ENCODE assay signal across 1 cellular context in genomic region chr15:101105059-101105851, GRCh38.
TF ChIP-seq lines count a peak whose summit lies in the region.

No MANE protein-coding gene starts in this region.

TF ChIP-seq in HEK293, 187 proteins besides CTCF, POLR2A, EP300 and RAD21 (continued from another document and continues in another):
- TF ChIP-seq ZFP3 (tag by site-specific recombination; IDR thresholded peaks at IDR 0.05; ENCODE audit: low read depth), result no peak
- TF ChIP-seq ZBTB21 (tag by site-specific recombination; IDR thresholded peaks at IDR 0.05), result no peak
- no peak for TF ChIP-seq ZBTB7A (tag by site-specific recombination; IDR thresholded peaks at IDR 0.05; ENCODE audit: low read depth)
- no peak for TF ChIP-seq SP3 (tag by site-specific recombination; IDR thresholded peaks at IDR 0.05)
- TF ChIP-seq PATZ1 (tag by site-specific recombination; IDR thresholded peaks at IDR 0.05), result no peak
- TF ChIP-seq ZNF529 (tag by site-specific recombination; IDR thresholded peaks at IDR 0.05; ENCODE audit: insufficient replicate concordance), result no peak
- no peak for TF ChIP-seq ZNF366 (tag by site-specific recombination; conservative IDR thresholded peaks at IDR 0.05)
- TF ChIP-seq ZNF18 (tag by site-specific recombination; IDR thresholded peaks at IDR 0.05), result no peak
- TF ChIP-seq ZNF398 (tag by site-specific recombination; IDR thresholded peaks at IDR 0.05), result no peak
- peak; percentile 41; the same call in 1 of the 2 replicates for TF ChIP-seq YY1 (tag by site-specific recombination; IDR thresholded peaks at IDR 0.05)
- no peak for TF ChIP-seq ZNF211 (tag by site-specific recombination; IDR thresholded peaks at IDR 0.05; ENCODE audit: low read depth)
- TF ChIP-seq ZNF555 (tag by site-specific recombination; conservative IDR thresholded peaks at IDR 0.05), result no peak
- no peak for TF ChIP-seq ZFHX2 (tag by site-specific recombination; conservative IDR thresholded peaks at IDR 0.05)
- TF ChIP-seq KLF1 (tag by site-specific recombination; IDR thresholded peaks at IDR 0.05), result no peak
- TF ChIP-seq ZNF623 (tag by site-specific recombination; IDR thresholded peaks at IDR 0.05), result no peak
- peak; percentile 35; the same call in 1 of the 2 replicates for TF ChIP-seq MZF1 (tag by site-specific recombination; IDR thresholded peaks at IDR 0.05; ENCODE audit: borderline replicate concordance)
- TF ChIP-seq ZNF292 (tag by site-specific recombination; IDR thresholded peaks at IDR 0.05; ENCODE audit: borderline replicate concordance, low read depth), result no peak
- TF ChIP-seq ZNF335 (tag by site-specific recombination; conservative IDR thresholded peaks at IDR 0.05), result peak; percentile 17; the same call in 1 of the 2 replicates
- no peak for TF ChIP-seq GFI1B (tag by site-specific recombination; IDR thresholded peaks at IDR 0.05)
- TF ChIP-seq ZNF585B (tag by site-specific recombination; IDR thresholded peaks at IDR 0.05), result no peak
- no peak for TF ChIP-seq ZBTB8A (tag by site-specific recombination; IDR thresholded peaks at IDR 0.05)
- no peak for TF ChIP-seq BCL6B (tag by site-specific recombination; IDR thresholded peaks at IDR 0.05)
- 0 out of 2 replicates have a peak, but pooled peaks have one; percentile 14 for TF ChIP-seq ZBTB17 (tag by site-specific recombination; IDR thresholded peaks at IDR 0.05)
- TF ChIP-seq ZNF624 (tag by site-specific recombination; IDR thresholded peaks at IDR 0.05), result no peak
- TF ChIP-seq SCRT2 (tag by site-specific recombination; IDR thresholded peaks at IDR 0.05), result no peak
- no peak for TF ChIP-seq ZNF704 (tag by site-specific recombination; IDR thresholded peaks at IDR 0.05)
- TF ChIP-seq ZNF560 (tag by site-specific recombination; IDR thresholded peaks at IDR 0.05; ENCODE audit: borderline replicate concordance), result no peak
- no peak for TF ChIP-seq HOXC10 (CRISPR knock-in tag; IDR thresholded peaks at IDR 0.05)
- TF ChIP-seq ZNF2 (tag by site-specific recombination; IDR thresholded peaks at IDR 0.05), result no peak
- TF ChIP-seq ZBTB6 (tag by site-specific recombination; IDR thresholded peaks at IDR 0.05), result no peak
- TF ChIP-seq ZNF621 (tag by site-specific recombination; IDR thresholded peaks at IDR 0.05), result no peak
- no peak for TF ChIP-seq ZNF514 (tag by site-specific recombination; IDR thresholded peaks at IDR 0.05)
- no peak for TF ChIP-seq MEIS1 (CRISPR knock-in tag; IDR thresholded peaks at IDR 0.05; ENCODE audit: borderline replicate concordance)
- TF ChIP-seq ZNF449 (tag by site-specific recombination; IDR thresholded peaks at IDR 0.05), result no peak
- no peak for TF ChIP-seq ZNF654 (tag by site-specific recombination; IDR thresholded peaks at IDR 0.05; ENCODE audit: low read depth)
- TF ChIP-seq ZNF404 (tag by site-specific recombination; IDR thresholded peaks at IDR 0.05), result no peak
- no peak for TF ChIP-seq ZNF670 (tag by site-specific recombination; IDR thresholded peaks at IDR 0.05; ENCODE audit: low read depth)
- TF ChIP-seq PRDM1 (tag by site-specific recombination; IDR thresholded peaks at IDR 0.05), result no peak
- no peak for TF ChIP-seq ZNF510 (tag by site-specific recombination; IDR thresholded peaks at IDR 0.05; ENCODE audit: insufficient replicate concordance)
- no peak for TF ChIP-seq ZNF692 (tag by site-specific recombination; IDR thresholded peaks at IDR 0.05)
- TF ChIP-seq BCL11A (tag by site-specific recombination; IDR thresholded peaks at IDR 0.05; ENCODE audit: low read depth), result no peak
- peak; percentile 56; the same call in 1 of the 2 replicates for TF ChIP-seq FEZF1 (tag by site-specific recombination; IDR thresholded peaks at IDR 0.05)
- no peak for TF ChIP-seq KLF16 (tag by site-specific recombination; IDR thresholded peaks at IDR 0.05)
- no peak for TF ChIP-seq ZNF394 (tag by site-specific recombination; IDR thresholded peaks at IDR 0.05; ENCODE audit: borderline replicate concordance)
- no peak for TF ChIP-seq ZFP41 (tag by site-specific recombination; IDR thresholded peaks at IDR 0.05; ENCODE audit: borderline replicate concordance)
- no peak for TF ChIP-seq ZNF76 (tag by site-specific recombination; IDR thresholded peaks at IDR 0.05; ENCODE audit: borderline replicate concordance, low read depth)
- TF ChIP-seq ZNF280D (tag by site-specific recombination; IDR thresholded peaks at IDR 0.05), result no peak
- 0 out of 2 replicates have a peak, but pooled peaks have one; percentile 28 for TF ChIP-seq PRDM6 (tag by site-specific recombination; IDR thresholded peaks at IDR 0.05)
- no peak for TF ChIP-seq ZNF488 (tag by site-specific recombination; IDR thresholded peaks at IDR 0.05)
